Comparison of ENCODE assay signal across 12 cellular contexts in the genomic region with DNA sequence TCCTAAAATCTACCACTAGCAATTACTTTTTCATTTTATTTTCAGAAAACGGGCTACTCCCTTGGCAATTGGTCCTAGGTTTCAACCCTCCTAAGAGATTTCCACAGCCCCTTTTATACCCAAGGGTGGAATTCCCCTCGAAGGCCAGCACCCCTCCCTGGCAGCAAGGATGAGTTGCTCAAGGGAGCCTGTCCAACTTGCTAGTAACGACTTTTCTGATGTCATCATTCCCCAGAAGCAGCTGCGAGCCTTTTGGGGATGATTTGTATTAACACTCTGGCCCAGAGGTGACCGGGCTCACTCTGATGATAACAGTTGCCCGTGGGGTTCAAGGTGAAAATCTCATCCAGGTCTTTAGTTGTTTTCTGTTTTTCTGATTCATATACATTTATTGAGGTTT. TPM values are rescaled to one million over a fixed set of nuclear protein-coding genes. Genes with fewer than 3 reads are reported as not detected.
DNase-seq lines count a peak whose midpoint lies in the region; ATAC-seq, FAIRE-seq and TF ChIP-seq lines count a peak whose summit lies in the region.
"Had no signal": no experiment of that assay in that cellular context is flagged by ENCODE, and none has a peak within 500 bp of the region (broad histone marks: within the 10 kb centered on the region; RNA-seq: fewer than 3 reads in every experiment).

No MANE protein-coding gene starts in this region.

- H3K9me2 ChIP-seq in HCT116 (ENCODE audit: insufficient read depth), result no peaks in the 10 kb centered on the region

- H3T11ph ChIP-seq in H9 (ENCODE audit: low read length), result no peak overlapping the region

- H2BK15ac ChIP-seq in H9 (ENCODE audit: low read depth, low read length), result no peak overlapping the region

- no peak overlapping the region for H3K4me3 Mint-ChIP-seq in astrocyte (ENCODE audit: unreplicated experiment)
- H3K4me3 Mint-ChIP-seq in T-helper 2 cell treated with Interferon-gamma antibody and Interleukin-4, amounts not matched to agents 5 μg/mL and 100 μg/mL, for 36 hours, result no peak overlapping the region
- H3K4me3 Mint-ChIP-seq in H9, result no peak overlapping the region
- H3K4me3 Mint-ChIP-seq: activated T-cell treated with anti-CD3 and anti-CD28 coated beads, Interleukin-2, amount 50 U/mL, for 24 hours; naive thymus-derived CD8-positive, alpha-beta T cell; stimulated activated naive CD8-positive, alpha-beta T cell treated with anti-CD3 and anti-CD28 coated beads, Interleukin-15, Interleukin-2, amounts not matched to agents 100 ng/mL and 50 ng/mL, for 24 hours had no signal

- no peak overlapping the region for H3K14ac ChIP-seq in H9 (ENCODE audit: insufficient read depth, low read length)

- TF ChIP-seq RAD21 in HCT116 (IDR thresholded peaks at IDR 0.05; ENCODE audit: low read depth), result no peak

- peaks cover 12% of the 10 kb centered on the region for H3K4me1 Mint-ChIP-seq in astrocyte (ENCODE audit: low read depth, unreplicated experiment)
- H3K4me1 Mint-ChIP-seq in T-helper 2 cell treated with Interferon-gamma antibody and Interleukin-4, amounts not matched to agents 5 μg/mL and 100 μg/mL, for 36 hours (ENCODE audit: low read depth), result no peaks in the 10 kb centered on the region
- H3K4me1 Mint-ChIP-seq in H9, result peaks cover under 1 to 3% of the 10 kb centered on the region in 2 experiments
- H3K4me1 Mint-ChIP-seq: naive thymus-derived CD8-positive, alpha-beta T cell had no signal

- no peak for FAIRE-seq in astrocyte (lab: Jason Lieb, UNC)

- intact Hi-C loops in HCT116 (cut with micrococcal nuclease), result no loop called here
- intact Hi-C loops in left cardiac atrium (cut with DNase I), result no loop called here

- no peak overlapping the region for H3K56ac ChIP-seq in H9 (ENCODE audit: insufficient read length, low read depth, low read length)

- H4K8ac ChIP-seq in H9 (replicated peaks; ENCODE audit: insufficient read length, low read depth, low read length), result no peak overlapping the region

- H3K23ac ChIP-seq in H9 (ENCODE audit: insufficient read length, low read depth, low read length), result no peak overlapping the region

- no peak overlapping the region for H2BK5ac ChIP-seq in H9 (ENCODE audit: insufficient read length, low read length)

- H3K9ac ChIP-seq in HCT116 (ENCODE audit: low read length), result no peak overlapping the region
- no peak overlapping the region for H3K9ac ChIP-seq in astrocyte (ENCODE audit: low read length)
- H3K9ac ChIP-seq in H9 (ENCODE audit: extremely low read depth, insufficient read length, low read length), result no peak overlapping the region

- H4K20me1 ChIP-seq in HCT116 (ENCODE audit: insufficient read depth) (no peaks in the 10 kb centered on the region), astrocyte (ENCODE audit: insufficient read depth, low read length) (peaks cover 43% of the 10 kb centered on the region), H9 (ENCODE audit: control insufficient read depth, insufficient read depth, insufficient read length) (no peaks in the 10 kb centered on the region)

- H2AFZ ChIP-seq in HCT116 (ENCODE audit: low read depth, low read length, poor library complexity, severe bottlenecking) (peak overlapping the region; percentile 9), astrocyte (ENCODE audit: low read depth, low read length) (no peak overlapping the region), H9 (ENCODE audit: low read length) (no peak overlapping the region)

- H3K4me2 ChIP-seq in HCT116 (ENCODE audit: low read length) (no peak overlapping the region), astrocyte (ENCODE audit: low read length) (peak overlapping the region; percentile 24), H9 (ENCODE audit: insufficient read depth, insufficient read length, low read length) (no peak overlapping the region)

- no peak for TF ChIP-seq CTCF in HCT116 (IDR thresholded peaks at IDR 0.05 in 2 of 3, conservative IDR thresholded peaks at IDR 0.05 in 1 of 3; ENCODE audit: borderline replicate concordance in 1 of 3, insufficient read depth in 1 of 3, low read depth in 2 of 3, low read length in 2 of 3)
- no peak for TF ChIP-seq CTCF in astrocyte (IDR thresholded peaks at IDR 0.05; ENCODE audit: insufficient read depth, low read depth, low read length)
- no peak for TF ChIP-seq CTCF in H9 (conservative IDR thresholded peaks at IDR 0.05)

- H3K9me3 Mint-ChIP-seq in astrocyte (ENCODE audit: unreplicated experiment), result no peaks in the 10 kb centered on the region
- no peaks in the 10 kb centered on the region for H3K9me3 Mint-ChIP-seq in T-helper 2 cell treated with Interferon-gamma antibody and Interleukin-4, amounts not matched to agents 5 μg/mL and 100 μg/mL, for 36 hours
- no peaks in the 10 kb centered on the region for H3K9me3 Mint-ChIP-seq in H9
- H3K9me3 Mint-ChIP-seq: activated T-cell treated with anti-CD3 and anti-CD28 coated beads, Interleukin-2, amount 50 U/mL, for 24 hours; stimulated activated naive CD8-positive, alpha-beta T cell treated with anti-CD3 and anti-CD28 coated beads, Interleukin-15, Interleukin-2, amounts not matched to agents 100 ng/mL and 50 ng/mL, for 24 hours had no signal

- H3K27ac Mint-ChIP-seq in astrocyte (ENCODE audit: unreplicated experiment) (no peak overlapping the region), H9 (no peak overlapping the region)
- H3K27ac Mint-ChIP-seq in T-helper 2 cell treated with Interferon-gamma antibody and Interleukin-4, amounts not matched to agents 5 μg/mL and 100 μg/mL, for 36 hours, result no peak overlapping the region
- H3K27ac Mint-ChIP-seq: activated T-cell treated with anti-CD3 and anti-CD28 coated beads, Interleukin-2, amount 50 U/mL, for 24 hours; naive thymus-derived CD8-positive, alpha-beta T cell; stimulated activated naive CD8-positive, alpha-beta T cell treated with anti-CD3 and anti-CD28 coated beads, Interleukin-15, Interleukin-2, amounts not matched to agents 100 ng/mL and 50 ng/mL, for 24 hours had no signal

- DNase-seq in HCT116 (ENCODE audit: low read depth, low spot score) (no peak), astrocyte (ENCODE audit: low read depth) (peak; percentile 63), left cardiac atrium (peak; percentile 38), substantia nigra (lab: John Stamatoyannopoulos, UW) (peak in 6 of 49 donors; percentile 25 to 50 (median 40)), H9 (no peak)
- no peak for DNase-seq in T-helper 2 cell treated with Interferon-gamma antibody and Interleukin-4, amounts not matched to agents 5 μg/mL and 100 μg/mL, for 36 hours (ENCODE audit: low spot score)
- DNase-seq: activated T-cell treated with anti-CD3 and anti-CD28 coated beads, Interleukin-2, amount 50 U/mL, for 24 hours; naive thymus-derived CD8-positive, alpha-beta T cell; Peyer's patch had no signal

- no peaks in the 10 kb centered on the region for H3K36me3 ChIP-seq in HCT116 (ENCODE audit: control insufficient read depth in 1 of 2, insufficient read depth in 2 of 2, low read length in 2 of 2)
- H3K36me3 ChIP-seq in astrocyte (ENCODE audit: insufficient read depth, low read length), result peaks cover 4% of the 10 kb centered on the region

- H3K4ac ChIP-seq in H9 (ENCODE audit: low read depth, low read length), result no peak overlapping the region

- CTCF ChIA-PET in HCT116 (lab: Charles Lee), result no interaction called here

- no peak overlapping the region for H2BK12ac ChIP-seq in H9 (ENCODE audit: insufficient read length, low read depth, low read length)

- no peak overlapping the region for H3K18ac ChIP-seq in H9 (ENCODE audit: insufficient read length, low read depth, low read length)

- H4K91ac ChIP-seq in H9 (ENCODE audit: insufficient read length, low read depth, low read length), result no peak overlapping the region

- H3K27me3 ChIP-seq in HCT116 (ENCODE audit: insufficient read depth, low read length) (no peaks in the 10 kb centered on the region), astrocyte (ENCODE audit: insufficient read depth, low read length) (no peaks in the 10 kb centered on the region), H9 (ENCODE audit: insufficient read depth, low read length) (no peaks in the 10 kb centered on the region)
- H3K27me3 ChIP-seq: Peyer's patch had no signal

- H3K4me3 ChIP-seq in HCT116 (replicated peaks in 1 of 2; ENCODE audit: low read depth in 1 of 2, low read length in 2 of 2) (no peak overlapping the region), astrocyte (ENCODE audit: insufficient read depth, low read depth, low read length) (no peak overlapping the region)
- H3K4me3 ChIP-seq: Peyer's patch had no signal

- WGBS in H9 (ENCODE audit: extremely low coverage, insufficient read length, low lambda C conversion rate), result no CpG with 5 or more reads among the region's 6 CpGs

- no peak overlapping the region for H2BK20ac ChIP-seq in H9 (ENCODE audit: low read depth, low read length, poor library complexity, severe bottlenecking)

- H3K9me3 ChIP-seq in HCT116 (ENCODE audit: control insufficient read depth in 1 of 2, insufficient read depth in 1 of 2, low read depth in 1 of 2, low read length in 2 of 2), result no peaks in the 10 kb centered on the region
- no peaks in the 10 kb centered on the region for H3K9me3 ChIP-seq in astrocyte (ENCODE audit: insufficient read depth, low read depth, low read length)
- no peaks in the 10 kb centered on the region for H3K9me3 ChIP-seq in H9 (ENCODE audit: control insufficient read depth, low read depth, low read length)
- H3K9me3 ChIP-seq: Peyer's patch had no signal

- peaks cover 23 to 38% of the 10 kb centered on the region in 2 experiments for H3K4me1 ChIP-seq in HCT116 (ENCODE audit: control insufficient read depth in 1 of 2, insufficient read depth in 2 of 2, low read length in 2 of 2)
- H3K4me1 ChIP-seq in astrocyte (ENCODE audit: insufficient read depth, low read length), result peaks cover 39% of the 10 kb centered on the region
- 0 out of 2 replicates have a peak, but pooled peaks cover 2% of the 10 kb centered on the region for H3K4me1 ChIP-seq in H9 (ENCODE audit: insufficient read depth, low read length)

- H2BK120ac ChIP-seq in H9 (ENCODE audit: low read depth, low read length, poor library complexity, severe bottlenecking), result no peak overlapping the region

- H3K79me2 ChIP-seq in HCT116 (ENCODE audit: insufficient read depth, low read length) (no peaks in the 10 kb centered on the region), astrocyte (ENCODE audit: insufficient read depth, low read length) (peaks cover 98% of the 10 kb centered on the region), H9 (ENCODE audit: insufficient read depth, low read length) (no peaks in the 10 kb centered on the region)

- no peak for TF ChIP-seq POLR2A in HCT116 (IDR thresholded peaks at IDR 0.05; ENCODE audit: borderline replicate concordance, extremely low read depth, insufficient read depth, insufficient read length)

- BruUV-seq in HCT116 (replicated peaks; lab: Mats Ljungman, UMichigan), result no TSS peak

- H3K27me3 Mint-ChIP-seq in astrocyte (ENCODE audit: low read depth, unreplicated experiment), result no peaks in the 10 kb centered on the region
- peaks cover 3% of the 10 kb centered on the region for H3K27me3 Mint-ChIP-seq in T-helper 2 cell treated with Interferon-gamma antibody and Interleukin-4, amounts not matched to agents 5 μg/mL and 100 μg/mL, for 36 hours (ENCODE audit: low read depth)
- H3K27me3 Mint-ChIP-seq in H9 (ENCODE audit: low read depth), result no peaks in the 10 kb centered on the region; the same call in 1 of the 2 replicates

- ATAC-seq in HCT116, result no peak
- ATAC-seq in left cardiac atrium, result peak; percentile 42 to 58
- no peak for ATAC-seq in GM18517 (IDR thresholded peaks at IDR 0.05; ENCODE audit: unreplicated experiment)
- ATAC-seq in GM19023 (IDR thresholded peaks at IDR 0.05; ENCODE audit: unreplicated experiment), result no peak
- ATAC-seq: naive thymus-derived CD8-positive, alpha-beta T cell had no signal

- POLR2A ChIA-PET in HCT116 (lab: Charles Lee), result no interaction called here

- RAD21 ChIA-PET in HCT116 (lab: Charles Lee; ENCODE audit: low non-redundant PET in 1 of 2, low total read pairs in 2 of 2, uncharacterized antibody in 2 of 2, unreplicated experiment in 2 of 2), result no interaction called here

- H2AK5ac ChIP-seq in H9 (ENCODE audit: insufficient read length, low read length), result no peak overlapping the region

- no peaks in the 10 kb centered on the region for H3K79me1 ChIP-seq in H9 (ENCODE audit: insufficient read depth, low read depth, low read length, poor library complexity, severe bottlenecking)

- H3K36me3 Mint-ChIP-seq in astrocyte (ENCODE audit: low read depth, unreplicated experiment) (peaks cover 5% of the 10 kb centered on the region), H9 (ENCODE audit: insufficient read depth in 1 of 3, low read depth in 3 of 3) (no peaks in the 10 kb centered on the region)
- no peaks in the 10 kb centered on the region for H3K36me3 Mint-ChIP-seq in T-helper 2 cell treated with Interferon-gamma antibody and Interleukin-4, amounts not matched to agents 5 μg/mL and 100 μg/mL, for 36 hours (ENCODE audit: low read depth)
- H3K36me3 Mint-ChIP-seq: naive thymus-derived CD8-positive, alpha-beta T cell had no signal

- no peak overlapping the region for H4K5ac ChIP-seq in H9 (ENCODE audit: insufficient read length, low read depth, low read length)

- H3K27ac ChIP-seq in HCT116 (ENCODE audit: low read depth, low read length), result no peak overlapping the region
- no peak overlapping the region for H3K27ac ChIP-seq in astrocyte (ENCODE audit: low read depth, low read length)
- H3K27ac ChIP-seq in substantia nigra (ENCODE audit: low read depth, low read length, poor library complexity, severe bottlenecking), result peak overlapping the region; percentile 57
- H3K27ac ChIP-seq in H9 (ENCODE audit: insufficient read length, low read depth, low read length), result no peak overlapping the region

- H3K23me2 ChIP-seq in H9 (ENCODE audit: insufficient read length, low read depth, low read length, poor library complexity, severe bottlenecking), result no peaks in the 10 kb centered on the region

RNA-seq across cellular contexts. Expression of gene NAA20, which starts 30.7 kb away (rescaled TPM):
- total RNA-seq in HCT116 (2021; ENCODE audit: unreplicated experiment), result 71.5 TPM
- polyA plus RNA-seq in HCT116 (2012), result 38.9 and 53.5 TPM in 2 replicates
- 61.5 and 73.0 TPM in 2 replicates for total RNA-seq in astrocyte
- total RNA-seq in left cardiac atrium, result 10 to 100 TPM; 49.0 to 63.1 TPM
- 46.4 and 48.1 TPM in 2 replicates for total RNA-seq in H9 (2021)

Comparison
In these comparisons a context has a peak if more than half of its experiments do, and no peak if none do; other contexts are left out.
1. ATAC-seq: peak in left cardiac atrium (2 of 2); none in HCT116 (single experiment), GM18517 (single experiment) and GM19023 (single experiment).
2. DNase-seq: peak in astrocyte (single experiment) and left cardiac atrium (single experiment); none in HCT116 (single experiment), T-helper 2 cell treated with Interferon-gamma antibody and Interleukin-4, amounts not matched to agents 5 μg/mL and 100 μg/mL, for 36 hours (single experiment) and H9 (single experiment).